In genomic region chr7:49001610-49002033, GRCh38 we compare ENCODE assay signal across 9 cellular contexts.
DNase-seq lines count a peak whose midpoint lies in the region; ATAC-seq and TF ChIP-seq lines count a peak whose summit lies in the region.
"Had no signal": no experiment of that assay in that cellular context is flagged by ENCODE, and none has a peak within 500 bp of the region (broad histone marks: within the 10 kb centered on the region; RNA-seq: fewer than 3 reads in every experiment).

No MANE protein-coding gene starts in this region.

- no peaks in the 10 kb centered on the region for H3K27me3 ChIP-seq in left lung
- no peaks in the 10 kb centered on the region for H3K27me3 ChIP-seq in CD4-positive, alpha-beta T cell (ENCODE audit: control insufficient read depth, insufficient read depth, low read length)

- no peaks in the 10 kb centered on the region for H3K27me3 Mint-ChIP-seq in activated naive CD8-positive, alpha-beta T cell treated with anti-CD3 and anti-CD28 coated beads, Interleukin-2, amount 10 ng/mL, durations not matched to agents 7 days and 5 days
- H3K27me3 Mint-ChIP-seq in CD4-positive, alpha-beta T cell, result no peaks in the 10 kb centered on the region

- CTCF ChIA-PET in CD4-positive, alpha-beta T cell (lab: Charles Lee), result no interaction called here

- POLR2A ChIA-PET in activated naive CD8-positive, alpha-beta T cell treated with anti-CD3 and anti-CD28 coated beads, Interleukin-2, amount 10 ng/mL, durations not matched to agents 7 days and 5 days (lab: Charles Lee), result no interaction called here
- POLR2A ChIA-PET in CD4-positive, alpha-beta T cell (lab: Charles Lee), result no interaction called here

- H3K4me1 ChIP-seq in left lung, result no peaks in the 10 kb centered on the region

- H3K4me1 Mint-ChIP-seq in activated naive CD8-positive, alpha-beta T cell treated with anti-CD3 and anti-CD28 coated beads, Interleukin-2, amount 10 ng/mL, durations not matched to agents 7 days and 5 days, result no peaks in the 10 kb centered on the region
- H3K4me1 Mint-ChIP-seq in CD4-positive, alpha-beta T cell (ENCODE audit: low read depth), result no peaks in the 10 kb centered on the region

- DNase-seq in D341Med (ENCODE audit: low spot score) (peak; percentile 72), NCI-H1694 treated with DMSO at 0.1 percent for 48 hours (lab: John Stamatoyannopoulos, UW) (peak; percentile 17), left lung (no peak), NCI-H510A (lab: John Stamatoyannopoulos, UW) (no peak)
- DNase-seq in activated naive CD8-positive, alpha-beta T cell treated with anti-CD3 and anti-CD28 coated beads, Interleukin-2, amount 10 ng/mL, durations not matched to agents 7 days and 5 days, result no peak
- no peak for DNase-seq in CD4-positive, alpha-beta T cell

- H3K4me3 Mint-ChIP-seq in activated naive CD8-positive, alpha-beta T cell treated with anti-CD3 and anti-CD28 coated beads, Interleukin-2, amount 10 ng/mL, durations not matched to agents 7 days and 5 days, result no peak overlapping the region
- H3K4me3 Mint-ChIP-seq in CD4-positive, alpha-beta T cell, result no peak overlapping the region
- H3K4me3 Mint-ChIP-seq: T-helper 1 cell treated with Interleukin-12 subunit alpha and Interleukin-12 subunit beta and Interleukin-4 antibody, amounts not matched to agents 30 μg/mL and 1 μg/mL, for 36 hours had no signal

- H3K36me3 ChIP-seq in left lung, result no peaks in the 10 kb centered on the region

- peaks cover 8% of the 10 kb centered on the region for H3K9me3 Mint-ChIP-seq in activated naive CD8-positive, alpha-beta T cell treated with anti-CD3 and anti-CD28 coated beads, Interleukin-2, amount 10 ng/mL, durations not matched to agents 7 days and 5 days
- H3K9me3 Mint-ChIP-seq in CD4-positive, alpha-beta T cell, result peaks cover 3% of the 10 kb centered on the region

- peak; percentile 100 for ATAC-seq in GM18868 (IDR thresholded peaks at IDR 0.05; ENCODE audit: unreplicated experiment)
- peak; percentile 99 for ATAC-seq in HG02884 (IDR thresholded peaks at IDR 0.05; ENCODE audit: unreplicated experiment)
- peak; percentile 74 for ATAC-seq in activated naive CD8-positive, alpha-beta T cell treated with anti-CD3 and anti-CD28 coated beads, Interleukin-2, amount 10 ng/mL, durations not matched to agents 7 days and 5 days (ENCODE audit: low read depth)
- ATAC-seq in left lung, result peak; percentile 73
- ATAC-seq in CD4-positive, alpha-beta T cell (ENCODE audit: poor library complexity), result no peak

- peak in 1 of 2 donors; percentile 15 for TF ChIP-seq CTCF in left lung (IDR thresholded peaks at IDR 0.05)
- no peak for TF ChIP-seq CTCF in CD4-positive, alpha-beta T cell (IDR thresholded peaks at IDR 0.05)

- H3K36me3 Mint-ChIP-seq in activated naive CD8-positive, alpha-beta T cell treated with anti-CD3 and anti-CD28 coated beads, Interleukin-2, amount 10 ng/mL, durations not matched to agents 7 days and 5 days, result no peaks in the 10 kb centered on the region
- no peaks in the 10 kb centered on the region for H3K36me3 Mint-ChIP-seq in CD4-positive, alpha-beta T cell (ENCODE audit: low read depth)

- H3K4me3 ChIP-seq in left lung, result no peak overlapping the region

- no peak overlapping the region for H3K27ac ChIP-seq in left lung
- H3K27ac ChIP-seq in CD4-positive, alpha-beta T cell (ENCODE audit: low read depth, low read length), result no peak overlapping the region

- peaks cover 0 to 3% of the 10 kb centered on the region in 2 donors for H3K9me3 ChIP-seq in left lung
- H3K9me3 ChIP-seq in CD4-positive, alpha-beta T cell (ENCODE audit: control insufficient read depth, low read length), result no peaks in the 10 kb centered on the region

- intact Hi-C loops in left lung (cut with DNase I), result no loop called here
- intact Hi-C loops in CD4-positive, alpha-beta T cell (cut with DNase I, micrococcal nuclease), result no loop called here

- no peak overlapping the region for H3K27ac Mint-ChIP-seq in activated naive CD8-positive, alpha-beta T cell treated with anti-CD3 and anti-CD28 coated beads, Interleukin-2, amount 10 ng/mL, durations not matched to agents 7 days and 5 days
- H3K27ac Mint-ChIP-seq in CD4-positive, alpha-beta T cell, result no peak overlapping the region
- H3K27ac Mint-ChIP-seq: T-helper 1 cell treated with Interleukin-12 subunit alpha and Interleukin-12 subunit beta and Interleukin-4 antibody, amounts not matched to agents 30 μg/mL and 1 μg/mL, for 36 hours had no signal

Comparison
In these comparisons a context has a peak if more than half of its experiments do, and no peak if none do; other contexts are left out.
1. DNase-seq: peak in D341Med (single experiment) and NCI-H1694 treated with DMSO at 0.1 percent for 48 hours (single experiment); none in activated naive CD8-positive, alpha-beta T cell treated with anti-CD3 and anti-CD28 coated beads, Interleukin-2, amount 10 ng/mL, durations not matched to agents 7 days and 5 days (single experiment), left lung (0 of 2), CD4-positive, alpha-beta T cell (0 of 10) and NCI-H510A (single experiment).